18 cellular contexts compared by ENCODE assay signal in the genomic region with DNA sequence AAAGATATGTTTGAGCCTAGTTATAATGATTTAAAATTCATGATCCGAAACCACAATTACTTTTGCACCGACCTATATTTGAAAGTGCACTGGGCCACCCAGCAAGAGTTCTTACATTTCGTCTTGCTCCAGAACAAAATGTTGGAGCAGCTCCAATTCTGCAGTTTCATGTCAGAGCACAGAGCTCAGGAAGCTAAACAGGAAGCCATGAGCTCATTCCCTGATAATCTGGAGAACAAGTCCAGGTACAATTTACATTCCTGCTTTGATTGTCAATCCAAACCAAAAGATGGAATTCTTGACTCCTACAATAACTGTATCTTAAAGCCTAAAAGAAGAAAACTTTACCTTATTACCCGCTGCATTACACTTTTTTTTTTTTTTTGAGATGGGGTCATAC.
DNase-seq lines count a peak whose midpoint lies in the region; ATAC-seq and TF ChIP-seq lines count a peak whose summit lies in the region.
"Had no signal": no experiment of that assay in that cellular context is flagged by ENCODE, and none has a peak within 500 bp of the region (broad histone marks: within the 10 kb centered on the region; RNA-seq: fewer than 3 reads in every experiment).

No MANE protein-coding gene starts in this region.

- H3K4me3 ChIP-seq in SK-N-SH (ENCODE audit: low read depth in 2 of 2, low read length in 1 of 2) (no peak overlapping the region; a peak in 1 of 4 replicates), left ventricle myocardium inferior (no peak overlapping the region)
- H3K4me3 ChIP-seq: suprapubic skin had no signal

- intact Hi-C loops in left ventricle myocardium inferior (cut with micrococcal nuclease) = no loop called here

- 69% methylated on average over 4 of the region's 4 CpGs for WGBS in SK-N-SH (ENCODE audit: low lambda C conversion rate)

- CTCF ChIA-PET in SK-N-SH (lab: Yijun Ruan, JAX) = interaction anchor here (1.1 kb wide), 1 partner anchor 23 kb away, joined by 3 read pairs; no protein-coding TSS in a partner anchor

- H3K27me3 ChIP-seq in SK-N-SH (ENCODE audit: insufficient read depth) (no peaks in the 10 kb centered on the region), left ventricle myocardium inferior (ENCODE audit: low read depth) (no peaks in the 10 kb centered on the region)
- H3K27me3 ChIP-seq: suprapubic skin had no signal

- H3K27ac ChIP-seq in SK-N-SH (ENCODE audit: low read depth in 2 of 2, low read length in 1 of 2) = no peak overlapping the region
- H3K27ac ChIP-seq in left ventricle myocardium inferior (replicated peaks) = peak overlapping the region; percentile 76
- H3K27ac ChIP-seq: suprapubic skin, VCaP had no signal

- no peak for TF ChIP-seq EP300 in SK-N-SH (IDR thresholded peaks at IDR 0.05; ENCODE audit: borderline replicate concordance in 1 of 2, low read depth in 1 of 2, low read length in 1 of 2)

- no peak for TF ChIP-seq RAD21 in SK-N-SH (IDR thresholded peaks at IDR 0.05; ENCODE audit: low read length)

- H3K4me1 ChIP-seq in SK-N-SH (ENCODE audit: control insufficient read depth in 1 of 2, insufficient read depth in 2 of 2, low read depth in 1 of 2, low read length in 1 of 2) (peaks cover 0 to 14% of the 10 kb centered on the region in 2 experiments; a peak in 2 of 4 replicates), left ventricle myocardium inferior (peaks cover 16% of the 10 kb centered on the region)
- H3K4me1 ChIP-seq: suprapubic skin had no signal

- no peaks in the 10 kb centered on the region for H3F3A ChIP-seq in SK-N-SH (replicated peaks; ENCODE audit: insufficient read depth)

- ATAC-seq in SK-N-SH treated with all-trans-retinoic acid at 6 μM for 48 hours (no peak), GM21737 (IDR thresholded peaks at IDR 0.05; ENCODE audit: unreplicated experiment) (no peak)
- ATAC-seq: PC-3 had no signal

- H3K36me3 ChIP-seq in SK-N-SH (replicated peaks in 1 of 2; ENCODE audit: control insufficient read depth in 1 of 2, insufficient read depth in 2 of 2, low read length in 1 of 2) (no peaks in the 10 kb centered on the region), left ventricle myocardium inferior (no peaks in the 10 kb centered on the region)
- H3K36me3 ChIP-seq: suprapubic skin had no signal

- no peaks in the 10 kb centered on the region for H3K9me2 ChIP-seq in SK-N-SH

- no peak overlapping the region for H3K4me2 ChIP-seq in SK-N-SH

- H4K20me1 ChIP-seq in SK-N-SH (ENCODE audit: insufficient read depth) = no peaks in the 10 kb centered on the region

- DNase-seq in SK-N-SH (no peak), dermis blood vessel endothelial cell (peak; percentile 96), left ventricle myocardium inferior (no peak), smooth muscle cell of the brain vasculature (ENCODE audit: low read depth, low spot score) (peak; percentile 37), DMS79 (lab: John Stamatoyannopoulos, UW) (no peak), ecto neural progenitor cell (ENCODE audit: low spot score) (no peak)
- DNase-seq: aorta; effector memory CD4-positive, alpha-beta T cell; KBM-7; kidney; NCI-H146; NCI-H510A; PC-3; posterior cingulate gyrus had no signal

- H3K9me3 ChIP-seq in SK-N-SH (no peaks in the 10 kb centered on the region), left ventricle myocardium inferior (replicated peaks) (no peaks in the 10 kb centered on the region)
- H3K9me3 ChIP-seq: suprapubic skin had no signal

- POLR2A ChIA-PET in SK-N-SH (lab: Yijun Ruan, JAX) = no interaction called here

- no peak overlapping the region for H2AFZ ChIP-seq in SK-N-SH (ENCODE audit: low read depth)

- H3K9ac ChIP-seq in SK-N-SH = no peak overlapping the region

- TF ChIP-seq CTCF in SK-N-SH (IDR thresholded peaks at IDR 0.05) (no peak), left ventricle myocardium inferior (IDR thresholded peaks at IDR 0.05; ENCODE audit: borderline replicate concordance) (no peak)

- H3K79me2 ChIP-seq in SK-N-SH (ENCODE audit: insufficient read depth) = no peaks in the 10 kb centered on the region

TF ChIP-seq in SK-N-SH treated with all-trans-retinoic acid at 6 μM for 48 hours, 23 proteins besides CTCF, POLR2A, EP300 and RAD21:
- no peak for TF ChIP-seq ARNTL (CRISPR knock-in tag; IDR thresholded peaks at IDR 0.05; ENCODE audit: borderline replicate concordance, low read depth)
- peak; percentile 54 for TF ChIP-seq ISL1 (CRISPR knock-in tag; IDR thresholded peaks at IDR 0.05)
- no peak for TF ChIP-seq ZNF8 (CRISPR knock-in tag; IDR thresholded peaks at IDR 0.05)
- TF ChIP-seq, protein P1, sequence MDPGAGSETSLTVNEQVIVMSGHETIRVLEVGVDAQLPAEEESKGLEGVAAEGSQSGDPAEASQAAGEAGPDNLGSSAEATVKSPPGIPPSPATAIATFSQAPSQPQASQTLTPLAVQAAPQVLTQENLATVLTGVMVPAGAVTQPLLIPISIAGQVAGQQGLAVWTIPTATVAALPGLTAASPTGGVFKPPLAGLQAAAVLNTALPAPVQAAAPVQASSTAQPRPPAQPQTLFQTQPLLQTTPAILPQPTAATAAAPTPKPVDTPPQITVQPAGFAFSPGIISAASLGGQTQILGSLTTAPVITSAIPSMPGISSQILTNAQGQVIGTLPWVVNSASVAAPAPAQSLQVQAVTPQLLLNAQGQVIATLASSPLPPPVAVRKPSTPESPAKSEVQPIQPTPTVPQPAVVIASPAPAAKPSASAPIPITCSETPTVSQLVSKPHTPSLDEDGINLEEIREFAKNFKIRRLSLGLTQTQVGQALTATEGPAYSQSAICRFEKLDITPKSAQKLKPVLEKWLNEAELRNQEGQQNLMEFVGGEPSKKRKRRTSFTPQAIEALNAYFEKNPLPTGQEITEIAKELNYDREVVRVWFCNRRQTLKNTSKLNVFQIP (CRISPR knock-in tag; IDR thresholded peaks at IDR 0.05; ENCODE audit: borderline replicate concordance, low read depth) = no peak

TF ChIP-seq in SK-N-SH, 30 proteins besides CTCF, POLR2A, EP300 and RAD21:
- no peak for TF ChIP-seq NRF1 (IDR thresholded peaks at IDR 0.05; ENCODE audit: low read depth, low read length)
- TF ChIP-seq CHD2 (IDR thresholded peaks at IDR 0.05; ENCODE audit: low read length, partially characterized antibody) = no peak
- no peak for TF ChIP-seq SMC3 (IDR thresholded peaks at IDR 0.05; ENCODE audit: low read depth, low read length)
- no peak for TF ChIP-seq RFX5 (IDR thresholded peaks at IDR 0.05; ENCODE audit: low read length)
- TF ChIP-seq YY1 (IDR thresholded peaks at IDR 0.05; ENCODE audit: low read depth) = no peak
- TF ChIP-seq FOSL2 (IDR thresholded peaks at IDR 0.05; ENCODE audit: borderline replicate concordance, low read depth) = no peak
TF ChIP-seq in SK-N-SH: peak in this region for 0.

Comparison
In these comparisons a context has a peak if more than half of its experiments do, and no peak if none do; other contexts are left out.
1. DNase-seq: peak in dermis blood vessel endothelial cell (single experiment) and smooth muscle cell of the brain vasculature (single experiment); none in SK-N-SH (single experiment), left ventricle myocardium inferior (single experiment), DMS79 (single experiment) and ecto neural progenitor cell (single experiment).